Comparison of ENCODE assay signal across 26 cellular contexts in genomic region chr10:36526045-36526444, GRCh38.
"Had no signal": no experiment of that assay in that cellular context is flagged by ENCODE, and none has a peak within 500 bp of the region (broad histone marks: within the 10 kb centered on the region; RNA-seq: fewer than 3 reads in every experiment).

No MANE protein-coding gene starts in this region.

- H3K36me3 Mint-ChIP-seq: naive thymus-derived CD8-positive, alpha-beta T cell; neural progenitor cell; stimulated activated memory B cell treated with anti-CD40 and anti-IgM and Interleukin-4, amounts not matched to agents 10 μg/mL and 1 μg/mL and 100 μg/mL, for 72 hours; type B pancreatic cell had no signal

- H3K4me3 ChIP-seq: left lung, lower lobe of right lung, neural progenitor cell, ovary, right atrium auricular region, right lobe of liver, smooth muscle cell, tibial nerve, uterus had no signal

- H3K36me3 ChIP-seq: left lung, lower lobe of right lung, neural progenitor cell, neutrophil, ovary, right atrium auricular region, right lobe of liver, tibial nerve, uterus had no signal

- H3K4me1 ChIP-seq: left lung, lower lobe of right lung, neural progenitor cell, right atrium auricular region, right lobe of liver, tibial nerve, uterus had no signal

- H2AFZ ChIP-seq: neural progenitor cell had no signal

- H3K9me3 ChIP-seq: neutrophil, ovary, right lobe of liver, uterus had no signal

- H3K4me3 Mint-ChIP-seq: naive thymus-derived CD8-positive, alpha-beta T cell; nephron progenitor cell; neural progenitor cell; stimulated activated memory B cell treated with anti-CD40 and anti-IgM and Interleukin-4, amounts not matched to agents 10 μg/mL and 1 μg/mL and 100 μg/mL, for 72 hours; stimulated activated naive CD8-positive, alpha-beta T cell treated with anti-CD3 and anti-CD28 coated beads, Interleukin-15, amount 100 ng/mL, for 72 hours; type B pancreatic cell had no signal

- H3K27me3 Mint-ChIP-seq: naive thymus-derived CD8-positive, alpha-beta T cell; progenitor cell of endocrine pancreas; stimulated activated memory B cell treated with anti-CD40 and anti-IgM and Interleukin-4, amounts not matched to agents 10 μg/mL and 1 μg/mL and 100 μg/mL, for 72 hours; stimulated activated naive CD8-positive, alpha-beta T cell treated with anti-CD3 and anti-CD28 coated beads, Interleukin-15, amount 100 ng/mL, for 72 hours; type B pancreatic cell had no signal

- H3K27ac Mint-ChIP-seq: naive thymus-derived CD8-positive, alpha-beta T cell; nephron progenitor cell; neural progenitor cell; progenitor cell of endocrine pancreas; stimulated activated memory B cell treated with anti-CD40 and anti-IgM and Interleukin-4, amounts not matched to agents 10 μg/mL and 1 μg/mL and 100 μg/mL, for 72 hours; type B pancreatic cell had no signal

- H3K27ac ChIP-seq: left lung, lower lobe of right lung, neural progenitor cell, neutrophil, ovary, right atrium auricular region, right lobe of liver, tibial nerve, uterus had no signal

- DNase-seq: left colon; left lung; lower lobe of right lung; mammary epithelial cell; mesenchymal stem cell; naive thymus-derived CD8-positive, alpha-beta T cell; nephron progenitor cell; occipital lobe; ovary; right lobe of liver; stimulated activated CD4-positive, alpha-beta T cell treated with anti-CD3 and anti-CD28 coated beads, Interleukin-1b, Interleukin-23, amount 100 ng/mL, for 48 hours; stimulated activated CD4-positive, alpha-beta T cell treated with anti-CD3 and anti-CD28 coated beads, Interleukin-2, amount 100 ng/mL, for 48 hours; stimulated activated CD4-positive, alpha-beta T cell treated with anti-CD3 and anti-CD28 coated beads, Interleukin-4, amount 100 ng/mL, for 4 hours; stimulated activated CD8-positive, alpha-beta memory T cell treated with anti-CD3 and anti-CD28 coated beads, Interleukin-4, amount 100 ng/mL, for 48 hours; stimulated activated naive CD4-positive, alpha-beta T cell treated with Interleukin-2 at 50 U/mL for 16 hours; stimulated activated naive CD8-positive, alpha-beta T cell treated with anti-CD3 and anti-CD28 coated beads, Interleukin-15, amount 100 ng/mL, for 72 hours; substantia nigra; uterus had no signal

- H3K4me1 Mint-ChIP-seq: naive thymus-derived CD8-positive, alpha-beta T cell; nephron progenitor cell; neural progenitor cell; stimulated activated memory B cell treated with anti-CD40 and anti-IgM and Interleukin-4, amounts not matched to agents 10 μg/mL and 1 μg/mL and 100 μg/mL, for 72 hours; stimulated activated naive CD8-positive, alpha-beta T cell treated with anti-CD3 and anti-CD28 coated beads, Interleukin-15, amount 100 ng/mL, for 72 hours had no signal

- H3K27me3 ChIP-seq: left lung, neural progenitor cell, neutrophil, ovary, right atrium auricular region, right lobe of liver, tibial nerve, uterus had no signal

- H3K4me2 ChIP-seq: neural progenitor cell, smooth muscle cell had no signal

- H3K9ac ChIP-seq: neural progenitor cell had no signal

- H3K9me3 Mint-ChIP-seq: stimulated activated memory B cell treated with anti-CD40 and anti-IgM and Interleukin-4, amounts not matched to agents 10 μg/mL and 1 μg/mL and 100 μg/mL, for 72 hours; type B pancreatic cell had no signal

- ATAC-seq: left colon; left lung; lower lobe of right lung; naive thymus-derived CD8-positive, alpha-beta T cell; right lobe of liver; stimulated activated memory B cell treated with anti-CD40 and anti-IgM and Interleukin-4, amounts not matched to agents 10 μg/mL and 1 μg/mL and 100 μg/mL, for 72 hours; stimulated activated naive CD8-positive, alpha-beta T cell treated with anti-CD3 and anti-CD28 coated beads, Interleukin-15, amount 100 ng/mL, for 72 hours had no signal
